In the genomic region with DNA sequence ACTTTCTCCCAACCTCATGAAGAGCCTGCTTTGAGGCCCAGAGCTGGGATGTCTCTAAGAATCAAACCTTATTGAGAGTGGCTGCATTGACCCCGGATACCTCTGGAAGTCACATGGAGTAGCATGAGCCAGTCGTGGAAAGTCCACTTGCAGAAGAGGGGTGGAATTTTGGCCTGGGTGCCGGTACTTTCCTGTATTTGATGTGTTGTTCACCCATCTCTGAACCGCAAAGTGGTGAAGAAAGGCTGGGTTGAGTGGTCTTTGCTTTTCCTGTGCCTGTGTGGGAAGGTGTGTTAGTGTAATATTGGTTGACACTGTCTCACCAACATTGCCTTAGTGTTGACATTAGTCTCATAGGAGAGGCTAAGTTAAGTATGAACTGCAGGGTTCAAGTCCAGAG, we compare ENCODE assay signal across 1 cellular context.
TF ChIP-seq lines count a peak whose summit lies in the region.

No MANE protein-coding gene starts in this region.

TF ChIP-seq in GM12878, 131 proteins besides CTCF, POLR2A, EP300 and RAD21:
- TF ChIP-seq NR2F1 (conservative IDR thresholded peaks at IDR 0.05) (peak; percentile 59; the same call in 1 of the 2 replicates), IKZF2 (IDR thresholded peaks at IDR 0.05) (peak; percentile 90), CBFB (IDR thresholded peaks at IDR 0.05; ENCODE audit: low read depth) (peak; percentile 64; the same call in 1 of the 2 replicates), BHLHE40 (IDR thresholded peaks at IDR 0.05; ENCODE audit: borderline replicate concordance in 1 of 2, low read depth in 2 of 2, low read length in 1 of 2) (peak; percentile 34 to 47; a peak in 1 of 4 replicates), ETV6 (conservative IDR thresholded peaks at IDR 0.05 in 1 of 2, IDR thresholded peaks at IDR 0.05 in 1 of 2; ENCODE audit: borderline replicate concordance in 1 of 2, low read depth in 1 of 2) (0 out of 4 replicates have a peak, but pooled peaks of 1 of the 2 experiments have one; percentile 53), CREB1 (IDR thresholded peaks at IDR 0.05; ENCODE audit: low read depth) (no peak), ATF7 (IDR thresholded peaks at IDR 0.05; ENCODE audit: low read depth) (peak; percentile 31; the same call in 1 of the 2 replicates), FOXM1 (IDR thresholded peaks at IDR 0.05; ENCODE audit: low read depth, low read length) (peak; percentile 39; the same call in 1 of the 2 replicates), RUNX3 (IDR thresholded peaks at IDR 0.05; ENCODE audit: low read length) (peak; percentile 97), NR2C1 (IDR thresholded peaks at IDR 0.05) (peak; percentile 36; the same call in 1 of the 2 replicates), RAD51 (IDR thresholded peaks at IDR 0.05) (peak; percentile 41; the same call in 1 of the 2 replicates), POU2F2 (IDR thresholded peaks at IDR 0.05; ENCODE audit: borderline replicate concordance, low read depth, low read length) (no peak), NFIC (IDR thresholded peaks at IDR 0.05; ENCODE audit: low read depth, low read length) (peak; percentile 79), EZH2 (IDR thresholded peaks at IDR 0.05; ENCODE audit: borderline replicate concordance, control insufficient read depth, low read depth, low read length) (no peak), IKZF1 (conservative IDR thresholded peaks at IDR 0.05) (peak; percentile 89), KDM1A (IDR thresholded peaks at IDR 0.05; ENCODE audit: borderline replicate concordance) (no peak), NBN (IDR thresholded peaks at IDR 0.05) (0 out of 2 replicates have a peak, but pooled peaks have one; percentile 20), HDAC6 (IDR thresholded peaks at IDR 0.05; ENCODE audit: unreplicated experiment) (no peak), EED (IDR thresholded peaks at IDR 0.05; ENCODE audit: low read depth) (peak; percentile 78), MTA2 (IDR thresholded peaks at IDR 0.05; ENCODE audit: low read depth) (peak; percentile 76), DPF2 (IDR thresholded peaks at IDR 0.05) (peak; percentile 74; the same call in 1 of the 2 replicates), PML (IDR thresholded peaks at IDR 0.05; ENCODE audit: low read length) (0 out of 2 replicates have a peak, but pooled peaks have one; percentile 45), RCOR1 (conservative IDR thresholded peaks at IDR 0.05; ENCODE audit: low read depth, low read length) (0 out of 2 replicates have a peak, but pooled peaks have one; percentile 40)
- TF ChIP-seq, protein P1, sequence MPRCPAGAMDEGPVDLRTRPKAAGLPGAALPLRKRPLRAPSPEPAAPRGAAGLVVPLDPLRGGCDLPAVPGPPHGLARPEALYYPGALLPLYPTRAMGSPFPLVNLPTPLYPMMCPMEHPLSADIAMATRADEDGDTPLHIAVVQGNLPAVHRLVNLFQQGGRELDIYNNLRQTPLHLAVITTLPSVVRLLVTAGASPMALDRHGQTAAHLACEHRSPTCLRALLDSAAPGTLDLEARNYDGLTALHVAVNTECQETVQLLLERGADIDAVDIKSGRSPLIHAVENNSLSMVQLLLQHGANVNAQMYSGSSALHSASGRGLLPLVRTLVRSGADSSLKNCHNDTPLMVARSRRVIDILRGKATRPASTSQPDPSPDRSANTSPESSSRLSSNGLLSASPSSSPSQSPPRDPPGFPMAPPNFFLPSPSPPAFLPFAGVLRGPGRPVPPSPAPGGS (IDR thresholded peaks at IDR 0.05; ENCODE audit: borderline replicate concordance, insufficient read depth, low read depth, low read length, poor library complexity, severe bottlenecking), result peak; percentile 52
- TF ChIP-seq, protein P2, sequence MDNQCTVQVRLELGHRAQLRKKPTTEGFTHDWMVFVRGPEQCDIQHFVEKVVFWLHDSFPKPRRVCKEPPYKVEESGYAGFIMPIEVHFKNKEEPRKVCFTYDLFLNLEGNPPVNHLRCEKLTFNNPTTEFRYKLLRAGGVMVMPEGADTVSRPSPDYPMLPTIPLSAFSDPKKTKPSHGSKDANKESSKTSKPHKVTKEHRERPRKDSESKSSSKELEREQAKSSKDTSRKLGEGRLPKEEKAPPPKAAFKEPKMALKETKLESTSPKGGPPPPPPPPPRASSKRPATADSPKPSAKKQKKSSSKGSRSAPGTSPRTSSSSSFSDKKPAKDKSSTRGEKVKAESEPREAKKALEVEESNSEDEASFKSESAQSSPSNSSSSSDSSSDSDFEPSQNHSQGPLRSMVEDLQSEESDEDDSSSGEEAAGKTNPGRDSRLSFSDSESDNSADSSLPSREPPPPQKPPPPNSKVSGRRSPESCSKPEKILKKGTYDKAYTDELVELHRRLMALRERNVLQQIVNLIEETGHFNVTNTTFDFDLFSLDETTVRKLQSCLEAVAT (IDR thresholded peaks at IDR 0.05), result peak; percentile 61
- TF ChIP-seq, protein P3, sequence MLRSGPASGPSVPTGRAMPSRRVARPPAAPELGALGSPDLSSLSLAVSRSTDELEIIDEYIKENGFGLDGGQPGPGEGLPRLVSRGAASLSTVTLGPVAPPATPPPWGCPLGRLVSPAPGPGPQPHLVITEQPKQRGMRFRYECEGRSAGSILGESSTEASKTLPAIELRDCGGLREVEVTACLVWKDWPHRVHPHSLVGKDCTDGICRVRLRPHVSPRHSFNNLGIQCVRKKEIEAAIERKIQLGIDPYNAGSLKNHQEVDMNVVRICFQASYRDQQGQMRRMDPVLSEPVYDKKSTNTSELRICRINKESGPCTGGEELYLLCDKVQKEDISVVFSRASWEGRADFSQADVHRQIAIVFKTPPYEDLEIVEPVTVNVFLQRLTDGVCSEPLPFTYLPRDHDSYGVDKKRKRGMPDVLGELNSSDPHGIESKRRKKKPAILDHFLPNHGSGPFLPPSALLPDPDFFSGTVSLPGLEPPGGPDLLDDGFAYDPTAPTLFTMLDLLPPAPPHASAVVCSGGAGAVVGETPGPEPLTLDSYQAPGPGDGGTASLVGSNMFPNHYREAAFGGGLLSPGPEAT (IDR thresholded peaks at IDR 0.05; ENCODE audit: low read depth), result peak; percentile 92
- TF ChIP-seq, protein P4, sequence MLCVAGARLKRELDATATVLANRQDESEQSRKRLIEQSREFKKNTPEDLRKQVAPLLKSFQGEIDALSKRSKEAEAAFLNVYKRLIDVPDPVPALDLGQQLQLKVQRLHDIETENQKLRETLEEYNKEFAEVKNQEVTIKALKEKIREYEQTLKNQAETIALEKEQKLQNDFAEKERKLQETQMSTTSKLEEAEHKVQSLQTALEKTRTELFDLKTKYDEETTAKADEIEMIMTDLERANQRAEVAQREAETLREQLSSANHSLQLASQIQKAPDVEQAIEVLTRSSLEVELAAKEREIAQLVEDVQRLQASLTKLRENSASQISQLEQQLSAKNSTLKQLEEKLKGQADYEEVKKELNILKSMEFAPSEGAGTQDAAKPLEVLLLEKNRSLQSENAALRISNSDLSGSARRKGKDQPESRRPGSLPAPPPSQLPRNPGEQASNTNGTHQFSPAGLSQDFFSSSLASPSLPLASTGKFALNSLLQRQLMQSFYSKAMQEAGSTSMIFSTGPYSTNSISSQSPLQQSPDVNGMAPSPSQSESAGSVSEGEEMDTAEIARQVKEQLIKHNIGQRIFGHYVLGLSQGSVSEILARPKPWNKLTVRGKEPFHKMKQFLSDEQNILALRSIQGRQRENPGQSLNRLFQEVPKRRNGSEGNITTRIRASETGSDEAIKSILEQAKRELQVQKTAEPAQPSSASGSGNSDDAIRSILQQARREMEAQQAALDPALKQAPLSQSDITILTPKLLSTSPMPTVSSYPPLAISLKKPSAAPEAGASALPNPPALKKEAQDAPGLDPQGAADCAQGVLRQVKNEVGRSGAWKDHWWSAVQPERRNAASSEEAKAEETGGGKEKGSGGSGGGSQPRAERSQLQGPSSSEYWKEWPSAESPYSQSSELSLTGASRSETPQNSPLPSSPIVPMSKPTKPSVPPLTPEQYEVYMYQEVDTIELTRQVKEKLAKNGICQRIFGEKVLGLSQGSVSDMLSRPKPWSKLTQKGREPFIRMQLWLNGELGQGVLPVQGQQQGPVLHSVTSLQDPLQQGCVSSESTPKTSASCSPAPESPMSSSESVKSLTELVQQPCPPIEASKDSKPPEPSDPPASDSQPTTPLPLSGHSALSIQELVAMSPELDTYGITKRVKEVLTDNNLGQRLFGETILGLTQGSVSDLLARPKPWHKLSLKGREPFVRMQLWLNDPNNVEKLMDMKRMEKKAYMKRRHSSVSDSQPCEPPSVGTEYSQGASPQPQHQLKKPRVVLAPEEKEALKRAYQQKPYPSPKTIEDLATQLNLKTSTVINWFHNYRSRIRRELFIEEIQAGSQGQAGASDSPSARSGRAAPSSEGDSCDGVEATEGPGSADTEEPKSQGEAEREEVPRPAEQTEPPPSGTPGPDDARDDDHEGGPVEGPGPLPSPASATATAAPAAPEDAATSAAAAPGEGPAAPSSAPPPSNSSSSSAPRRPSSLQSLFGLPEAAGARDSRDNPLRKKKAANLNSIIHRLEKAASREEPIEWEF (IDR thresholded peaks at IDR 0.05; ENCODE audit: insufficient replicate concordance, low read depth, low read length), result no peak
- TF ChIP-seq, protein P5, sequence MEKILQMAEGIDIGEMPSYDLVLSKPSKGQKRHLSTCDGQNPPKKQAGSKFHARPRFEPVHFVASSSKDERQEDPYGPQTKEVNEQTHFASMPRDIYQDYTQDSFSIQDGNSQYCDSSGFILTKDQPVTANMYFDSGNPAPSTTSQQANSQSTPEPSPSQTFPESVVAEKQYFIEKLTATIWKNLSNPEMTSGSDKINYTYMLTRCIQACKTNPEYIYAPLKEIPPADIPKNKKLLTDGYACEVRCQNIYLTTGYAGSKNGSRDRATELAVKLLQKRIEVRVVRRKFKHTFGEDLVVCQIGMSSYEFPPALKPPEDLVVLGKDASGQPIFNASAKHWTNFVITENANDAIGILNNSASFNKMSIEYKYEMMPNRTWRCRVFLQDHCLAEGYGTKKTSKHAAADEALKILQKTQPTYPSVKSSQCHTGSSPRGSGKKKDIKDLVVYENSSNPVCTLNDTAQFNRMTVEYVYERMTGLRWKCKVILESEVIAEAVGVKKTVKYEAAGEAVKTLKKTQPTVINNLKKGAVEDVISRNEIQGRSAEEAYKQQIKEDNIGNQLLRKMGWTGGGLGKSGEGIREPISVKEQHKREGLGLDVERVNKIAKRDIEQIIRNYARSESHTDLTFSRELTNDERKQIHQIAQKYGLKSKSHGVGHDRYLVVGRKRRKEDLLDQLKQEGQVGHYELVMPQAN (conservative IDR thresholded peaks at IDR 0.05), result 0 out of 2 replicates have a peak, but pooled peaks have one; percentile 34
- TF ChIP-seq, protein P6, sequence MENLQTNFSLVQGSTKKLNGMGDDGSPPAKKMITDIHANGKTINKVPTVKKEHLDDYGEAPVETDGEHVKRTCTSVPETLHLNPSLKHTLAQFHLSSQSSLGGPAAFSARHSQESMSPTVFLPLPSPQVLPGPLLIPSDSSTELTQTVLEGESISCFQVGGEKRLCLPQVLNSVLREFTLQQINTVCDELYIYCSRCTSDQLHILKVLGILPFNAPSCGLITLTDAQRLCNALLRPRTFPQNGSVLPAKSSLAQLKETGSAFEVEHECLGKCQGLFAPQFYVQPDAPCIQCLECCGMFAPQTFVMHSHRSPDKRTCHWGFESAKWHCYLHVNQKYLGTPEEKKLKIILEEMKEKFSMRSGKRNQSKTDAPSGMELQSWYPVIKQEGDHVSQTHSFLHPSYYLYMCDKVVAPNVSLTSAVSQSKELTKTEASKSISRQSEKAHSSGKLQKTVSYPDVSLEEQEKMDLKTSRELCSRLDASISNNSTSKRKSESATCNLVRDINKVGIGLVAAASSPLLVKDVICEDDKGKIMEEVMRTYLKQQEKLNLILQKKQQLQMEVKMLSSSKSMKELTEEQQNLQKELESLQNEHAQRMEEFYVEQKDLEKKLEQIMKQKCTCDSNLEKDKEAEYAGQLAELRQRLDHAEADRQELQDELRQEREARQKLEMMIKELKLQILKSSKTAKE (IDR thresholded peaks at IDR 0.05; ENCODE audit: low read depth, poor library complexity, severe bottlenecking), result peak; percentile 33
- TF ChIP-seq, protein P7, sequence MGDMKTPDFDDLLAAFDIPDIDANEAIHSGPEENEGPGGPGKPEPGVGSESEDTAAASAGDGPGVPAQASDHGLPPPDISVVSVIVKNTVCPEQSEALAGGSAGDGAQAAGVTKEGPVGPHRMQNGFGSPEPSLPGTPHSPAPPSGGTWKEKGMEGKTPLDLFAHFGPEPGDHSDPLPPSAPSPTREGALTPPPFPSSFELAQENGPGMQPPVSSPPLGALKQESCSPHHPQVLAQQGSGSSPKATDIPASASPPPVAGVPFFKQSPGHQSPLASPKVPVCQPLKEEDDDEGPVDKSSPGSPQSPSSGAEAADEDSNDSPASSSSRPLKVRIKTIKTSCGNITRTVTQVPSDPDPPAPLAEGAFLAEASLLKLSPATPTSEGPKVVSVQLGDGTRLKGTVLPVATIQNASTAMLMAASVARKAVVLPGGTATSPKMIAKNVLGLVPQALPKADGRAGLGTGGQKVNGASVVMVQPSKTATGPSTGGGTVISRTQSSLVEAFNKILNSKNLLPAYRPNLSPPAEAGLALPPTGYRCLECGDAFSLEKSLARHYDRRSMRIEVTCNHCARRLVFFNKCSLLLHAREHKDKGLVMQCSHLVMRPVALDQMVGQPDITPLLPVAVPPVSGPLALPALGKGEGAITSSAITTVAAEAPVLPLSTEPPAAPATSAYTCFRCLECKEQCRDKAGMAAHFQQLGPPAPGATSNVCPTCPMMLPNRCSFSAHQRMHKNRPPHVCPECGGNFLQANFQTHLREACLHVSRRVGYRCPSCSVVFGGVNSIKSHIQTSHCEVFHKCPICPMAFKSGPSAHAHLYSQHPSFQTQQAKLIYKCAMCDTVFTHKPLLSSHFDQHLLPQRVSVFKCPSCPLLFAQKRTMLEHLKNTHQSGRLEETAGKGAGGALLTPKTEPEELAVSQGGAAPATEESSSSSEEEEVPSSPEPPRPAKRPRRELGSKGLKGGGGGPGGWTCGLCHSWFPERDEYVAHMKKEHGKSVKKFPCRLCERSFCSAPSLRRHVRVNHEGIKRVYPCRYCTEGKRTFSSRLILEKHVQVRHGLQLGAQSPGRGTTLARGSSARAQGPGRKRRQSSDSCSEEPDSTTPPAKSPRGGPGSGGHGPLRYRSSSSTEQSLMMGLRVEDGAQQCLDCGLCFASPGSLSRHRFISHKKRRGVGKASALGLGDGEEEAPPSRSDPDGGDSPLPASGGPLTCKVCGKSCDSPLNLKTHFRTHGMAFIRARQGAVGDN (IDR thresholded peaks at IDR 0.05), result peak; percentile 50; the same call in 1 of the 2 replicates
